Comparison of ENCODE assay signal across 23 cellular contexts in genomic region chr5:56979968-56980367, GRCh38. TPM values are rescaled to one million over a fixed set of nuclear protein-coding genes. Genes with fewer than 3 reads are reported as not detected.
DNase-seq lines count a peak whose midpoint lies in the region; ATAC-seq, FAIRE-seq and TF ChIP-seq lines count a peak whose summit lies in the region.
"Had no signal": no experiment of that assay in that cellular context is flagged by ENCODE, and none has a peak within 500 bp of the region (broad histone marks: within the 10 kb centered on the region; RNA-seq: fewer than 3 reads in every experiment).

No MANE protein-coding gene starts in this region.

- intact Hi-C loops in Caco-2 (cut with micrococcal nuclease; ENCODE audit: unreplicated experiment): no loop called here
- intact Hi-C loops in K562 (cut with micrococcal nuclease): loop anchor here (10.0 kb wide), 1 partner anchor 75 kb away; the partner anchor contains the start of gene SETD9
- intact Hi-C loops in stomach (cut with DNase I; ENCODE audit: low total_unique reads): no loop called here

- POLR2A ChIA-PET in Caco-2 (lab: Charles Lee): no interaction called here
- POLR2A ChIA-PET in K562 (lab: Yijun Ruan, JAX): interaction anchor here (0.5 kb wide), 1 partner anchor 264 kb away, joined by 5 read pairs; no protein-coding TSS in a partner anchor
- POLR2A ChIA-PET in WTC11 (lab: Charles Lee): no interaction called here

- H3K9ac ChIP-seq in K562 (ENCODE audit: insufficient read depth in 1 of 2, low read depth in 2 of 2, low read length in 2 of 2): no peak overlapping the region
- H3K9ac ChIP-seq: BLaER1 treated with 17β-estradiol and CSF1 and Interleukin-3, amounts not matched to agents 10 nM and 100 nM had no signal

- no peak for TF ChIP-seq CTCF in Caco-2 (IDR thresholded peaks at IDR 0.05; ENCODE audit: insufficient read depth in 1 of 2, low read depth in 1 of 2, low read length in 1 of 2, severe bottlenecking in 1 of 2, unreplicated experiment in 1 of 2)
- TF ChIP-seq CTCF in GM23338 (conservative IDR thresholded peaks at IDR 0.05; ENCODE audit: low read depth in 2 of 2): no peak
- no peak for TF ChIP-seq CTCF in K562 (IDR thresholded peaks at IDR 0.05 in 2 of 3, conservative IDR thresholded peaks at IDR 0.05 in 1 of 3; ENCODE audit: insufficient read depth in 2 of 3, low read depth in 1 of 3, low read length in 3 of 3)
- no peak for TF ChIP-seq CTCF in WTC11 (IDR thresholded peaks at IDR 0.05)
- TF ChIP-seq CTCF in stomach (IDR thresholded peaks at IDR 0.05): no peak

- H2AFZ ChIP-seq in GM23338 (peak overlapping the region; percentile 52), K562 (ENCODE audit: low read depth, low read length) (no peak overlapping the region)

- no peak for FAIRE-seq in K562 (lab: Jason Lieb, UNC)
- FAIRE-seq: A549, G401.6, GM12892, H1 had no signal

- peaks cover 19% of the 10 kb centered on the region for H3K9me3 Mint-ChIP-seq in Caco-2 (ENCODE audit: unreplicated experiment)
- H3K9me3 Mint-ChIP-seq in GM23338: no peaks in the 10 kb centered on the region
- no peaks in the 10 kb centered on the region for H3K9me3 Mint-ChIP-seq in WTC11
- H3K9me3 Mint-ChIP-seq: CD4-positive, alpha-beta T cell; CD8-positive, alpha-beta memory T cell had no signal

- H3K36me3 ChIP-seq in Caco-2 (ENCODE audit: control insufficient read depth, insufficient read depth, low read length) (no peaks in the 10 kb centered on the region), GM23338 (ENCODE audit: insufficient read depth) (no peaks in the 10 kb centered on the region), K562 (ENCODE audit: control insufficient read depth, insufficient read depth, low read length) (no peaks in the 10 kb centered on the region), stomach (no peaks in the 10 kb centered on the region)
- H3K36me3 ChIP-seq: BE2C; BLaER1 treated with 17β-estradiol and CSF1 and Interleukin-3, amounts not matched to agents 10 nM and 100 nM had no signal

- TF ChIP-seq EP300 in K562 (IDR thresholded peaks at IDR 0.05; ENCODE audit: low read length) (no peak), stomach (IDR thresholded peaks at IDR 0.05) (no peak)

- no peaks in the 10 kb centered on the region for H3F3A ChIP-seq in GM23338 (replicated peaks; ENCODE audit: low read depth)

- CTCF ChIA-PET in Caco-2 (lab: Charles Lee) (no interaction called here), K562 (lab: Yijun Ruan, JAX; ENCODE audit: low intra/inter-chr PET ratio) (no interaction called here), WTC11 (lab: Charles Lee) (no interaction called here)

- TF ChIP-seq POLR2A in K562 (conservative IDR thresholded peaks at IDR 0.05) (no peak), stomach (IDR thresholded peaks at IDR 0.05) (no peak)

- DNase-seq in Caco-2: no peak
- DNase-seq in GM23338 (ENCODE audit: low spot score): no peak
- DNase-seq in K562 (ENCODE audit: extremely low read depth in 1 of 4, low spot score in 3 of 4): no peak
- DNase-seq in WTC11 (ENCODE audit: low spot score): no peak
- no peak for DNase-seq in stomach
- no peak for DNase-seq in SIG-M5 (lab: John Stamatoyannopoulos, UW)
- DNase-seq: 8988T; ACHN; AML-193; BE2C; Calu3; CD4-positive, alpha-beta T cell; CD8-positive, alpha-beta memory T cell; DMS53; DMS79 treated with DMSO at 0.1 percent for 48 hours; H7 had no signal

- H3K4me3 ChIP-seq in Caco-2 (ENCODE audit: low read depth, low read length) (no peak overlapping the region), GM23338 (no peak overlapping the region), K562 (no peak overlapping the region), stomach (no peak overlapping the region)
- H3K4me3 ChIP-seq: A549; BLaER1 treated with 17β-estradiol and CSF1 and Interleukin-3, amounts not matched to agents 10 nM and 100 nM had no signal

- no peaks in the 10 kb centered on the region for H3K27me3 Mint-ChIP-seq in Caco-2 (ENCODE audit: insufficient read depth, unreplicated experiment)
- H3K27me3 Mint-ChIP-seq in GM23338 (ENCODE audit: insufficient read depth, low read depth, poor library complexity): no peaks in the 10 kb centered on the region
- no peaks in the 10 kb centered on the region for H3K27me3 Mint-ChIP-seq in WTC11 (ENCODE audit: low read depth)
- H3K27me3 Mint-ChIP-seq: CD4-positive, alpha-beta T cell had no signal

- H3K4me3 Mint-ChIP-seq in Caco-2 (ENCODE audit: unreplicated experiment): no peak overlapping the region
- H3K4me3 Mint-ChIP-seq in GM23338: no peak overlapping the region
- no peak overlapping the region for H3K4me3 Mint-ChIP-seq in WTC11
- H3K4me3 Mint-ChIP-seq: CD14-positive monocyte; CD4-positive, alpha-beta T cell; CD8-positive, alpha-beta memory T cell had no signal

- H3K4me2 ChIP-seq in GM23338 (no peak overlapping the region), K562 (ENCODE audit: insufficient read depth, low read length) (peak overlapping the region; percentile 10; the same call in 1 of the 2 replicates)
- H3K4me2 ChIP-seq: A549 had no signal

- no peaks in the 10 kb centered on the region for H3K79me2 ChIP-seq in GM23338 (replicated peaks; ENCODE audit: insufficient read depth)
- H3K79me2 ChIP-seq in K562 (ENCODE audit: control insufficient read depth, insufficient read depth, low read length): no peaks in the 10 kb centered on the region

- TF ChIP-seq RAD21 in K562 (CRISPR knock-in tag; conservative IDR thresholded peaks at IDR 0.05 in 1 of 2, IDR thresholded peaks at IDR 0.05 in 1 of 2): no peak

- H3K4me1 ChIP-seq in Caco-2 (peaks cover 51% of the 10 kb centered on the region), GM23338 (ENCODE audit: insufficient read depth) (no peaks in the 10 kb centered on the region), K562 (replicated peaks in 1 of 2; ENCODE audit: control insufficient read depth in 2 of 2, insufficient read depth in 2 of 2, low read length in 2 of 2) (no peaks in the 10 kb centered on the region), stomach (peaks cover 0 to 9% (median 3%) of the 10 kb centered on the region in 4 donors)
- H3K4me1 ChIP-seq: A549, BE2C had no signal

- H3K36me3 Mint-ChIP-seq in Caco-2 (ENCODE audit: insufficient read depth, unreplicated experiment) (no peaks in the 10 kb centered on the region), GM23338 (ENCODE audit: low read depth) (no peaks in the 10 kb centered on the region), WTC11 (no peaks in the 10 kb centered on the region)
- H3K36me3 Mint-ChIP-seq: CD14-positive monocyte; CD8-positive, alpha-beta memory T cell had no signal

- ATAC-seq in GM23338 (no peak), K562 (no peak), WTC11 (no peak)
- ATAC-seq: A549, HCT116 had no signal

- H3K27ac Mint-ChIP-seq in Caco-2 (ENCODE audit: unreplicated experiment): peak overlapping the region; percentile 86
- H3K27ac Mint-ChIP-seq in GM23338: no peak overlapping the region
- H3K27ac Mint-ChIP-seq in WTC11: no peak overlapping the region
- H3K27ac Mint-ChIP-seq: CD14-positive monocyte; CD4-positive, alpha-beta T cell; CD8-positive, alpha-beta memory T cell had no signal

- peaks cover 27% of the 10 kb centered on the region for H3K4me1 Mint-ChIP-seq in Caco-2 (ENCODE audit: low read depth, unreplicated experiment)
- peaks cover 3% of the 10 kb centered on the region; the same call in 1 of the 3 replicates for H3K4me1 Mint-ChIP-seq in GM23338
- no peaks in the 10 kb centered on the region for H3K4me1 Mint-ChIP-seq in WTC11
- H3K4me1 Mint-ChIP-seq: CD14-positive monocyte had no signal

- WGBS in K562 (ENCODE audit: insufficient coverage, low coverage, missing lambda C conversion rate): 20% methylated on average over 13 of the region's 13 CpGs
- WGBS in stomach, 5 donors: 89 to 95% (median 92%) methylated on average over 13 of the region's 13 CpGs

- in situ Hi-C loops in K562 (cut with MboI): no loop called here

- BruUV-seq in Caco-2 (replicated peaks; lab: Mats Ljungman, UMichigan) (no TSS peak), K562 (replicated peaks; lab: Mats Ljungman, UMichigan) (no TSS peak)

- H3K27ac ChIP-seq in GM23338 (ENCODE audit: low read depth) (no peak overlapping the region), K562 (ENCODE audit: extremely low read depth, low read depth, low read length) (no peak overlapping the region), stomach (no peak overlapping the region)
- H3K27ac ChIP-seq: A549; BLaER1 treated with 17β-estradiol and CSF1 and Interleukin-3, amounts not matched to agents 10 nM and 100 nM had no signal

- no peaks in the 10 kb centered on the region for H3K9me3 ChIP-seq in Caco-2
- no peaks in the 10 kb centered on the region for H3K9me3 ChIP-seq in K562 (replicated peaks; ENCODE audit: control insufficient read depth, insufficient read depth, low read depth, low read length)
- H3K9me3 ChIP-seq in stomach: no peaks in the 10 kb centered on the region
- H3K9me3 ChIP-seq: A549, BE2C had no signal

- H3K9me1 ChIP-seq in K562 (ENCODE audit: control insufficient read depth, insufficient read depth, low read length): no peaks in the 10 kb centered on the region

- H4K20me1 ChIP-seq in GM23338 (replicated peaks; ENCODE audit: insufficient read depth) (no peaks in the 10 kb centered on the region), K562 (replicated peaks; ENCODE audit: control insufficient read depth, insufficient read depth, low read length) (no peaks in the 10 kb centered on the region)
- H4K20me1 ChIP-seq: BLaER1 treated with 17β-estradiol and CSF1 and Interleukin-3, amounts not matched to agents 10 nM and 100 nM had no signal

- peaks cover 2% of the 10 kb centered on the region; the same call in 1 of the 2 replicates for H3K9me2 ChIP-seq in GM23338 (ENCODE audit: insufficient read depth)

- no peaks in the 10 kb centered on the region for H3K27me3 ChIP-seq in Caco-2 (replicated peaks; ENCODE audit: control insufficient read depth, insufficient read depth, low read length)
- H3K27me3 ChIP-seq in GM23338 (ENCODE audit: insufficient read depth): no peaks in the 10 kb centered on the region
- H3K27me3 ChIP-seq in K562 (ENCODE audit: control insufficient read depth in 2 of 2, insufficient read depth in 2 of 2, low read length in 2 of 2): peaks cover 13 to 24% of the 10 kb centered on the region in 2 experiments; a peak in 3 of 5 replicates
- H3K27me3 ChIP-seq in stomach: peaks cover 0 to 45% (median 6%) of the 10 kb centered on the region in 3 donors
- H3K27me3 ChIP-seq: BE2C; BLaER1 treated with 17β-estradiol and CSF1 and Interleukin-3, amounts not matched to agents 10 nM and 100 nM had no signal

RNA-seq across cellular contexts. Expression of gene MIER3, which starts 28.0 kb away (rescaled TPM):
- total RNA-seq in Caco-2 (2022): 52.7 and 54.0 TPM in 2 replicates
- total RNA-seq in GM23338 (2014; rRNA removed; shearing (Covaris generic)): 32.7 and 36.3 TPM in 2 replicates
- polyA plus RNA-seq in GM23338 (2016; fragmentation: Nextera tagmentation; extraction: Ambion mirVana): 10.1 and 12.0 TPM in 2 replicates
- total RNA-seq in K562 (2011; cell fraction: chromatin; rRNA removed; ENCODE audit: low replicate concordance): 9.0 and 26.4 TPM in 2 replicates
- 2.8 and 3.9 TPM in 2 replicates for total RNA-seq in K562 (2011; cell fraction: nucleolus; rRNA removed)
- total RNA-seq in K562 (2011; cell fraction: nucleoplasm; rRNA removed): 9.2 TPM in 2 replicates
- 8.5 and 8.9 TPM in 2 replicates for total RNA-seq in K562 (2014; rRNA removed)
- 29.3 and 37.5 TPM in 2 replicates for total RNA-seq in K562 (2014; rRNA removed; fragmentation: Illumina TruSeq; extraction: Trizol)
- 20.1 and 23.1 TPM in 2 replicates for total RNA-seq in K562 (2015; rRNA removed; fragmentation: Illumina TruSeq; extraction: Trizol)
- 17.8 and 18.3 TPM in 2 replicates for total RNA-seq in K562 (2021)
- polyA plus RNA-seq in K562 (2011; rRNA removed): 12.8 and 16.7 TPM in 2 replicates
- 4.1 and 7.8 TPM in 2 replicates for polyA plus RNA-seq in K562 (2011; cell fraction: cytosol; rRNA removed)
- 20.0 and 20.8 TPM in 2 replicates for polyA plus RNA-seq in K562 (2011; cell fraction: nucleus; rRNA removed)
- polyA plus RNA-seq in K562 (2012): 7.7 and 8.6 TPM in 2 replicates
- 13.0 and 20.2 TPM in 2 replicates for polyA plus RNA-seq in K562 (2014; fragmentation: Illumina TruSeq; extraction: Trizol)
- 1 to 10 TPM; 4.1 to 6.2 TPM for polyA plus RNA-seq in K562 (2014; fragmentation: Nextera tagmentation; extraction: Ambion mirVana)
- 7.5 and 10.0 TPM in 2 replicates for polyA plus RNA-seq in K562 (2014; rRNA removed)
- polyA minus RNA-seq in K562 (2011; rRNA and poly(A)+ RNA removed): 42.0 and 42.2 TPM in 2 replicates
- polyA minus RNA-seq in K562 (2011; cell fraction: cytosol; rRNA and poly(A)+ RNA removed): 10.2 and 15.1 TPM in 2 replicates
- 7.8 and 16.9 TPM in 2 replicates for polyA minus RNA-seq in K562 (2011; cell fraction: nucleus; rRNA and poly(A)+ RNA removed)
- total RNA-seq in WTC11 (2021): 27.5 to 27.8 TPM (median 27.8 TPM) in 3 replicates
- total RNA-seq in stomach: 10 to 100 TPM in 4 of 5 donors, 1 to 10 TPM in 1; 6.8 to 30.8 (median 16.8) TPM
- polyA plus RNA-seq in stomach: 1 to 10 TPM; 3.9 to 6.0 (median 4.4) TPM
